9 cellular contexts compared by ENCODE assay signal in genomic region chr3:115500795-115501194, GRCh38.
"Had no signal": no experiment of that assay in that cellular context is flagged by ENCODE, and none has a peak within 500 bp of the region (broad histone marks: within the 10 kb centered on the region; RNA-seq: fewer than 3 reads in every experiment).

No MANE protein-coding gene starts in this region.

- H3K27ac ChIP-seq: GM23248 had no signal

- H3K36me3 ChIP-seq: HAP-1 had no signal

- H3K4me3 ChIP-seq: GM23248, HAP-1, K562 had no signal

- H2AFZ ChIP-seq: GM23248 had no signal

- H3K9ac ChIP-seq: GM23248 had no signal

- H3K4me1 ChIP-seq: HAP-1 had no signal

- ATAC-seq: HCT116, K562 had no signal

- H3K9me3 ChIP-seq: HAP-1 had no signal

- DNase-seq: GM23248, GOT3, H7, HFFc6, IMR-90 had no signal

- FAIRE-seq: HTR-8/SVneo, K562 had no signal
